24 cellular contexts compared by ENCODE assay signal in genomic region chr10:78385599-78385998, GRCh38.
"Had no signal": no experiment of that assay in that cellular context is flagged by ENCODE, and none has a peak within 500 bp of the region (broad histone marks: within the 10 kb centered on the region; RNA-seq: fewer than 3 reads in every experiment).

No MANE protein-coding gene starts in this region.

- H3K4me1 ChIP-seq: heart left ventricle, right atrium auricular region, stomach, testis, thyroid gland, transverse colon, upper lobe of left lung, vagina had no signal

- H3K4me3 ChIP-seq: heart left ventricle, left ventricle myocardium inferior, ovary, right atrium auricular region, skin epidermis, stomach, testis, thyroid gland, transverse colon, upper lobe of left lung, vagina had no signal

- ATAC-seq: heart left ventricle; naive thymus-derived CD8-positive, alpha-beta T cell; sciatic nerve; stimulated activated naive B cell treated with anti-CD40 and anti-IgM and Interleukin-4, amounts not matched to agents 10 μg/mL and 1 μg/mL and 100 μg/mL, for 72 hours; stimulated activated naive CD8-positive, alpha-beta T cell treated with anti-CD3 and anti-CD28 coated beads, Interleukin-15, Interleukin-2, amounts not matched to agents 100 U/mL and 50 U/mL, for 24 hours had no signal

- FAIRE-seq: islet of Langerhans had no signal

- H3K27ac ChIP-seq: heart left ventricle, left ventricle myocardium inferior, neutrophil, ovary, right atrium auricular region, stomach, testis, thyroid gland, transverse colon, upper lobe of left lung, vagina had no signal

- H3K36me3 ChIP-seq: heart left ventricle, left ventricle myocardium inferior, neutrophil, ovary, right atrium auricular region, stomach, thyroid gland, transverse colon, upper lobe of left lung, vagina had no signal

- H3K9me3 ChIP-seq: heart left ventricle, left ventricle myocardium inferior, neutrophil, ovary, right atrium auricular region, stomach, testis, thyroid gland, transverse colon, upper lobe of left lung, vagina had no signal

- H3K27me3 ChIP-seq: heart left ventricle, neutrophil, ovary, right atrium auricular region, stomach, testis, thyroid gland, transverse colon, upper lobe of left lung, vagina had no signal

- DNase-seq: heart left ventricle; hypothalamus; immature natural killer cell; left ventricle myocardium inferior; occipital lobe; ovary; stimulated activated CD4-positive, alpha-beta T cell treated with anti-CD3 and anti-CD28 coated beads, Interleukin-12 subunit alpha, Interleukin-12 subunit beta, amount 100 ng/mL, for 4 hours; stimulated activated CD4-positive, alpha-beta T cell treated with anti-CD3 and anti-CD28 coated beads, Interleukin-15, amount 100 ng/mL, for 24 hours; stimulated activated CD4-positive, alpha-beta T cell treated with anti-CD3 and anti-CD28 coated beads, Interleukin-2, amount 100 ng/mL, for 24 hours; stimulated activated CD4-positive, alpha-beta T cell treated with anti-CD3 and anti-CD28 coated beads, Interleukin-4, amount 100 ng/mL, for 1 hour; stimulated activated naive B cell treated with anti-CD40 and anti-IgM and Interleukin-4, amounts not matched to agents 10 μg/mL and 1 μg/mL and 100 μg/mL, for 72 hours; stimulated activated naive CD8-positive, alpha-beta T cell treated with anti-CD3 and anti-CD28 coated beads, Interleukin-15, Interleukin-2, amounts not matched to agents 100 U/mL and 50 U/mL, for 24 hours; stomach; testis; thyroid gland; transverse colon; upper lobe of left lung had no signal
